ENCODE assay signal across 1 cellular context in genomic region chr13:40069173-40070044, GRCh38.
TF ChIP-seq lines count a peak whose summit lies in the region.

No MANE protein-coding gene starts in this region.

TF ChIP-seq in HepG2, 621 proteins besides CTCF, POLR2A, EP300 and RAD21 (continued from another document):
- TF ChIP-seq SOX5 (CRISPR knock-in tag; IDR thresholded peaks at IDR 0.05; ENCODE audit: borderline replicate concordance) (peak; percentile 34; the same call in 1 of the 2 replicates), SOX13 (IDR thresholded peaks at IDR 0.05) (no peak), SOX13 (CRISPR knock-in tag; conservative IDR thresholded peaks at IDR 0.05 in 1 of 2, IDR thresholded peaks at IDR 0.05 in 1 of 2) (0 out of 4 replicates have a peak, but pooled peaks of 1 of the 2 experiments have one; percentile 11), FIP1L1 (IDR thresholded peaks at IDR 0.05; ENCODE audit: borderline replicate concordance, insufficient read depth, low read depth, low read length) (no peak), ZNF331 (CRISPR knock-in tag; IDR thresholded peaks at IDR 0.05) (0 out of 2 replicates have a peak, but pooled peaks have one; percentile 6), FOSL2 (CRISPR knock-in tag; IDR thresholded peaks at IDR 0.05) (peak; percentile 9; the same call in 1 of the 2 replicates), ZGPAT (CRISPR knock-in tag; IDR thresholded peaks at IDR 0.05) (0 out of 2 replicates have a peak, but pooled peaks have one; percentile 35), AFF4 (CRISPR knock-in tag; IDR thresholded peaks at IDR 0.05) (no peak), RXRB (CRISPR knock-in tag; IDR thresholded peaks at IDR 0.05; ENCODE audit: borderline replicate concordance) (0 out of 2 replicates have a peak, but pooled peaks have one; percentile 15), MED1 (CRISPR knock-in tag; IDR thresholded peaks at IDR 0.05) (no peak), TERF1 (CRISPR knock-in tag; IDR thresholded peaks at IDR 0.05) (no peak), HNRNPK (IDR thresholded peaks at IDR 0.05; ENCODE audit: low read depth, low read length, poor library complexity, severe bottlenecking) (no peak), IRF2 (CRISPR knock-in tag; IDR thresholded peaks at IDR 0.05) (0 out of 2 replicates have a peak, but pooled peaks have one; percentile 21), POLR2AphosphoS2 (IDR thresholded peaks at IDR 0.05; ENCODE audit: low read depth, low read length) (no peak), CBFB (CRISPR knock-in tag; IDR thresholded peaks at IDR 0.05) (no peak), TEAD3 (CRISPR knock-in tag; optimal IDR thresholded peaks at IDR 0.05; ENCODE audit: borderline replicate concordance) (peak; percentile 19), STAG1 (CRISPR knock-in tag; IDR thresholded peaks at IDR 0.05) (peak; percentile 96), ZNF646 (CRISPR knock-in tag; IDR thresholded peaks at IDR 0.05) (no peak)
